Comparison of ENCODE assay signal across 14 cellular contexts in genomic region chr2:241616168-241617125, GRCh38. TPM values are rescaled to one million over a fixed set of nuclear protein-coding genes. Genes with fewer than 3 reads are reported as not detected.
DNase-seq lines count a peak whose midpoint lies in the region; ATAC-seq and TF ChIP-seq lines count a peak whose summit lies in the region.
"Had no signal": no experiment of that assay in that cellular context is flagged by ENCODE, and none has a peak within 500 bp of the region (broad histone marks: within the 10 kb centered on the region; RNA-seq: fewer than 3 reads in every experiment).

No MANE protein-coding gene starts in this region.

- no peak for TF ChIP-seq CTCF in CD4-positive, alpha-beta T cell (IDR thresholded peaks at IDR 0.05)
- no peak for TF ChIP-seq CTCF in uterus (IDR thresholded peaks at IDR 0.05)

- no peaks in the 10 kb centered on the region for H3K36me3 ChIP-seq in naive thymus-derived CD4-positive, alpha-beta T cell (ENCODE audit: control insufficient read depth in 2 of 3, insufficient read depth in 3 of 3, low read length in 3 of 3)
- H3K36me3 ChIP-seq in uterus: no peaks in the 10 kb centered on the region

- peak overlapping the region; percentile 75 for H3K27ac Mint-ChIP-seq in CD4-positive, alpha-beta T cell
- H3K27ac Mint-ChIP-seq in effector memory CD8-positive, alpha-beta T cell: peak overlapping the region in 1 of 2 donors; percentile 45
- H3K27ac Mint-ChIP-seq in naive thymus-derived CD4-positive, alpha-beta T cell: peak overlapping the region in 7 of 9 donors; percentile 6 to 97 (median 86)

- CTCF ChIA-PET in CD4-positive, alpha-beta T cell (lab: Charles Lee): no interaction called here
- CTCF ChIA-PET in naive thymus-derived CD4-positive, alpha-beta T cell (lab: Charles Lee): no interaction called here

- POLR2A ChIA-PET in CD4-positive, alpha-beta T cell (lab: Charles Lee): no interaction called here
- POLR2A ChIA-PET in naive thymus-derived CD4-positive, alpha-beta T cell (lab: Charles Lee): interaction anchor here (1.8 kb wide), 1 partner anchor 21 kb away, joined by 7 read pairs; the partner anchor contains the start of genes ATG4B and THAP4

- peak overlapping the region; percentile 68 for H3K4me3 ChIP-seq in naive thymus-derived CD4-positive, alpha-beta T cell (ENCODE audit: low read length)
- H3K4me3 ChIP-seq in uterus: no peak overlapping the region

- intact Hi-C loops in CD4-positive, alpha-beta T cell (cut with DNase I, micrococcal nuclease): loop anchor here (5.0 to 10.0 kb wide), 5 partner anchors 112 to 1052 kb away; partner anchors contain the start of genes D2HGDH (in 1 of the 2), DUSP28 (in 1 of the 2), RNPEPL1 (in 1 of the 2) and STK25 (in 1 of the 2)
- intact Hi-C loops in naive thymus-derived CD4-positive, alpha-beta T cell (cut with micrococcal nuclease): loop anchor here (1.0 to 10.0 kb wide), 10 partner anchors 21 to 1052 kb away; partner anchors contain the start of genes ATG4B (in 2 of the 2), DTYMK (in 2 of the 2), DUSP28 (in 2 of the 2) and ING5 (in 2 of the 2)
- intact Hi-C loops in uterus (cut with DNase I; ENCODE audit: low total_unique reads): no loop called here

- no peaks in the 10 kb centered on the region for H3K27me3 ChIP-seq in CD4-positive, alpha-beta T cell (ENCODE audit: control insufficient read depth, insufficient read depth, low read length)
- no peaks in the 10 kb centered on the region for H3K27me3 ChIP-seq in naive thymus-derived CD4-positive, alpha-beta T cell (ENCODE audit: control insufficient read depth in 2 of 2, insufficient read depth in 2 of 2, low read length in 2 of 2)
- no peaks in the 10 kb centered on the region for H3K27me3 ChIP-seq in uterus
- H3K27me3 ChIP-seq: Peyer's patch, tibial nerve had no signal

- H3K9me3 ChIP-seq in CD4-positive, alpha-beta T cell (ENCODE audit: control insufficient read depth, low read length): no peaks in the 10 kb centered on the region
- H3K9me3 ChIP-seq in naive thymus-derived CD4-positive, alpha-beta T cell (ENCODE audit: control insufficient read depth in 2 of 3, low read length in 3 of 3): no peaks in the 10 kb centered on the region
- no peaks in the 10 kb centered on the region for H3K9me3 ChIP-seq in uterus
- H3K9me3 ChIP-seq: Peyer's patch, tibial nerve had no signal

- H3K36me3 Mint-ChIP-seq in CD4-positive, alpha-beta T cell (ENCODE audit: low read depth): peaks cover 13% of the 10 kb centered on the region
- H3K36me3 Mint-ChIP-seq in effector memory CD8-positive, alpha-beta T cell (ENCODE audit: insufficient read depth): peaks cover 3% of the 10 kb centered on the region
- H3K36me3 Mint-ChIP-seq in naive thymus-derived CD4-positive, alpha-beta T cell: peaks cover 0 to 23% (median 6%) of the 10 kb centered on the region in 5 donors

- H3K27me3 Mint-ChIP-seq in CD4-positive, alpha-beta T cell: no peaks in the 10 kb centered on the region
- no peaks in the 10 kb centered on the region for H3K27me3 Mint-ChIP-seq in effector memory CD8-positive, alpha-beta T cell
- H3K27me3 Mint-ChIP-seq in naive thymus-derived CD4-positive, alpha-beta T cell: no peaks in the 10 kb centered on the region
- H3K27me3 Mint-ChIP-seq: brain had no signal

- H3K9me3 Mint-ChIP-seq in CD4-positive, alpha-beta T cell: no peaks in the 10 kb centered on the region
- H3K9me3 Mint-ChIP-seq in effector memory CD8-positive, alpha-beta T cell: no peaks in the 10 kb centered on the region
- H3K9me3 Mint-ChIP-seq in naive thymus-derived CD4-positive, alpha-beta T cell: peaks cover 0 to 1% (median 0%) of the 10 kb centered on the region in 11 donors

- DNase-seq in CD4-positive, alpha-beta T cell: no peak
- peak; percentile 15 for DNase-seq in NCI-H2029 (lab: John Stamatoyannopoulos, UW)
- no peak for DNase-seq in effector memory CD8-positive, alpha-beta T cell
- no peak for DNase-seq in naive thymus-derived CD4-positive, alpha-beta T cell
- no peak for DNase-seq in uterus
- DNase-seq: Calu3; foreskin fibroblast; Peyer's patch; stimulated activated CD4-positive, alpha-beta T cell treated with anti-CD3 and anti-CD28 coated beads, Interleukin-2, amount 100 ng/mL, for 48 hours had no signal

- TF ChIP-seq POLR2A in uterus (IDR thresholded peaks at IDR 0.05): no peak

- peaks cover 37% of the 10 kb centered on the region for H3K4me1 Mint-ChIP-seq in CD4-positive, alpha-beta T cell (ENCODE audit: low read depth)
- H3K4me1 Mint-ChIP-seq in effector memory CD8-positive, alpha-beta T cell (ENCODE audit: low read depth in 2 of 2): peaks cover 27 to 29% of the 10 kb centered on the region in 2 donors
- peaks cover 19 to 52% (median 43%) of the 10 kb centered on the region in 7 donors for H3K4me1 Mint-ChIP-seq in naive thymus-derived CD4-positive, alpha-beta T cell

- H3K4me1 ChIP-seq in naive thymus-derived CD4-positive, alpha-beta T cell (ENCODE audit: control insufficient read depth in 2 of 2, insufficient read depth in 2 of 2, low read length in 2 of 2): peaks cover 13 to 18% of the 10 kb centered on the region in 2 donors
- no peaks in the 10 kb centered on the region for H3K4me1 ChIP-seq in uterus

- peak overlapping the region; percentile 63 for H3K4me3 Mint-ChIP-seq in CD4-positive, alpha-beta T cell
- H3K4me3 Mint-ChIP-seq in effector memory CD8-positive, alpha-beta T cell: peak overlapping the region; percentile 52 to 84
- H3K4me3 Mint-ChIP-seq in naive thymus-derived CD4-positive, alpha-beta T cell: peak overlapping the region; percentile 53 to 96 (median 90)

- no peak for ATAC-seq in CD4-positive, alpha-beta T cell (ENCODE audit: poor library complexity)
- no peak for ATAC-seq in effector memory CD8-positive, alpha-beta T cell (replicated peaks)
- no peak for ATAC-seq in naive thymus-derived CD4-positive, alpha-beta T cell
- no peak for ATAC-seq in HG02623 (IDR thresholded peaks at IDR 0.05; ENCODE audit: unreplicated experiment)
- ATAC-seq in GM21619 (IDR thresholded peaks at IDR 0.05; ENCODE audit: unreplicated experiment): no peak
- ATAC-seq in GM21737 (IDR thresholded peaks at IDR 0.05; ENCODE audit: unreplicated experiment): no peak

- H3K27ac ChIP-seq in CD4-positive, alpha-beta T cell (ENCODE audit: low read depth, low read length): no peak overlapping the region
- H3K27ac ChIP-seq in naive thymus-derived CD4-positive, alpha-beta T cell (ENCODE audit: low read depth, low read length): peak overlapping the region; percentile 75
- no peak overlapping the region for H3K27ac ChIP-seq in uterus

RNA-seq across cellular contexts. Expression of gene THAP4, which starts 20.5 kb away (rescaled TPM):
- 10 to 100 TPM; 27.5 to 31.4 TPM for total RNA-seq in CD4-positive, alpha-beta T cell
- total RNA-seq in naive thymus-derived CD4-positive, alpha-beta T cell: 10 to 100 TPM; 26.4 to 34.8 (median 28.1) TPM
- 10 to 100 TPM; 30.8 to 56.2 TPM for polyA plus RNA-seq in naive thymus-derived CD4-positive, alpha-beta T cell
- total RNA-seq in uterus: 10 to 100 TPM; 21.2 to 42.7 (median 28.9) TPM

RNA-seq across cellular contexts. Expression of gene ATG4B, which starts 21.0 kb away (rescaled TPM):
- total RNA-seq in CD4-positive, alpha-beta T cell: 10 to 100 TPM; 86.5 to 89.4 TPM
- 100 to 1,000 TPM in 2 of 5 experiments, 10 to 100 TPM in 3; 87.2 to 131 (median 95.0) TPM for total RNA-seq in naive thymus-derived CD4-positive, alpha-beta T cell
- 10 to 100 TPM; 49.7 to 59.2 TPM for polyA plus RNA-seq in naive thymus-derived CD4-positive, alpha-beta T cell
- total RNA-seq in uterus: 10 to 100 TPM; 14.4 to 99.8 (median 56.7) TPM

RNA-seq across cellular contexts. Expression of gene BOK, which starts 57.9 kb away (rescaled TPM):
- not detected for total RNA-seq in CD4-positive, alpha-beta T cell
- total RNA-seq in naive thymus-derived CD4-positive, alpha-beta T cell: 1 to 10 TPM in 1 of 5 experiments, not detected in 4; 1.3 TPM
- polyA plus RNA-seq in naive thymus-derived CD4-positive, alpha-beta T cell: under 1 TPM in 1 of 2 donors, not detected in 1; 0.11 TPM
- total RNA-seq in uterus: 10 to 100 TPM; 22.9 to 31.2 (median 26.4) TPM

Comparison
In these comparisons a context has a peak if more than half of its experiments do, and no peak if none do; other contexts are left out.
1. RNA of gene BOK, which starts 57.9 kb away (total RNA-seq): 22.9 to 31.2 TPM in uterus; not detected in CD4-positive, alpha-beta T cell and 1.3 TPM in naive thymus-derived CD4-positive, alpha-beta T cell; every median in the first group is over 10 times any median in the second.
2. Peak in every context shown above with its lines, with median percentiles within 50 percentile points of each other: H3K4me3 Mint-ChIP-seq.